ENCODE assay signal across 16 cellular contexts in genomic region chr1:21524686-21525339, GRCh38. TPM values are rescaled to one million over a fixed set of nuclear protein-coding genes. Genes with fewer than 3 reads are reported as not detected.
DNase-seq lines count a peak whose midpoint lies in the region; ATAC-seq and TF ChIP-seq lines count a peak whose summit lies in the region.
"Had no signal": no experiment of that assay in that cellular context is flagged by ENCODE, and none has a peak within 500 bp of the region (broad histone marks: within the 10 kb centered on the region; RNA-seq: fewer than 3 reads in every experiment).

No MANE protein-coding gene starts in this region.

- peak overlapping the region in 5 of 6 donors; percentile 3 to 89 (median 58) for H3K27ac Mint-ChIP-seq in naive B cell
- no peak overlapping the region for H3K27ac Mint-ChIP-seq in activated CD8-positive, alpha-beta T cell treated with anti-CD3 and anti-CD28 coated beads for 36 hours
- H3K27ac Mint-ChIP-seq: stimulated activated naive CD8-positive, alpha-beta T cell treated with anti-CD3 and anti-CD28 coated beads, Interleukin-15, Interleukin-2, amounts not matched to agents 100 ng/mL and 50 ng/mL, for 24 hours had no signal

- POLR2A ChIA-PET in activated CD8-positive, alpha-beta T cell treated with anti-CD3 and anti-CD28 coated beads for 36 hours (lab: Charles Lee) = no interaction called here

- H3K4me3 ChIP-seq in BLaER1 treated with 17β-estradiol and CSF1 and Interleukin-3, amounts not matched to agents 10 nM and 100 nM = peak overlapping the region in 2 of 10 experiments; percentile 18 to 26; a peak in 2 of 20 replicates
- H3K4me3 ChIP-seq: body of pancreas, SK-N-MC had no signal

- peaks cover 24 to 65% (median 43%) of the 10 kb centered on the region in 3 donors for H3K4me1 Mint-ChIP-seq in naive B cell
- no peaks in the 10 kb centered on the region for H3K4me1 Mint-ChIP-seq in activated CD8-positive, alpha-beta T cell treated with anti-CD3 and anti-CD28 coated beads for 36 hours (ENCODE audit: low read depth)

- CTCF ChIA-PET in activated CD8-positive, alpha-beta T cell treated with anti-CD3 and anti-CD28 coated beads for 36 hours (lab: Charles Lee) = interaction anchor here (0.8 kb wide), 1 partner anchor 307 kb away, joined by 3 read pairs; no protein-coding TSS in a partner anchor

- peak overlapping the region; percentile 16 to 71 (median 53); a peak in 16 of 22 replicates for H3K9ac ChIP-seq in BLaER1 treated with 17β-estradiol and CSF1 and Interleukin-3, amounts not matched to agents 10 nM and 100 nM

- peak overlapping the region in 7 of 8 donors; percentile 24 to 88 (median 61) for H3K4me3 Mint-ChIP-seq in naive B cell
- H3K4me3 Mint-ChIP-seq in activated CD8-positive, alpha-beta T cell treated with anti-CD3 and anti-CD28 coated beads for 36 hours = no peak overlapping the region
- H3K4me3 Mint-ChIP-seq: activated T-cell treated with anti-CD3 and anti-CD28 coated beads, Interleukin-2, amount 50 U/mL, for 4 hours; stimulated activated naive CD8-positive, alpha-beta T cell treated with anti-CD3 and anti-CD28 coated beads, Interleukin-15, Interleukin-2, amounts not matched to agents 100 ng/mL and 50 ng/mL, for 24 hours had no signal

- no peak for TF ChIP-seq CTCF in activated CD8-positive, alpha-beta T cell treated with anti-CD3 and anti-CD28 coated beads for 36 hours (IDR thresholded peaks at IDR 0.05)

- ATAC-seq in naive B cell (ENCODE audit: low read depth in 2 of 2) = peak; percentile 51 to 66
- no peak for ATAC-seq in activated CD8-positive, alpha-beta T cell treated with anti-CD3 and anti-CD28 coated beads for 36 hours
- ATAC-seq in GM18870 (IDR thresholded peaks at IDR 0.05; ENCODE audit: unreplicated experiment) = no peak
- ATAC-seq: activated T-cell treated with anti-CD3 and anti-CD28 coated beads, Interleukin-2, amount 50 U/mL, for 4 hours; body of pancreas had no signal

- DNase-seq in MV-4-11 (lab: John Stamatoyannopoulos, UW) (peak; percentile 59), naive B cell (peak; percentile 39), NCI-H2227 treated with DMSO at 0.1 percent for 48 hours (lab: John Stamatoyannopoulos, UW) (no peak), cerebellar nuclear complex (lab: John Stamatoyannopoulos, UW) (no peak)
- no peak for DNase-seq in activated CD8-positive, alpha-beta T cell treated with anti-CD3 and anti-CD28 coated beads for 36 hours
- DNase-seq: activated CD4-positive, alpha-beta T cell treated with anti-CD3 and anti-CD28 coated beads for 1 hour; activated T-cell treated with anti-CD3 and anti-CD28 coated beads, Interleukin-2, amount 50 U/mL, for 4 hours; body of pancreas; NCI-H1417 treated with DMSO at 0.1 percent for 48 hours; NCI-H82; stimulated activated CD4-positive, alpha-beta T cell treated with anti-CD3 and anti-CD28 coated beads, Interleukin-4, amount 100 ng/mL, for 24 hours had no signal

- H3K4me1 ChIP-seq in BLaER1 treated with 17β-estradiol and CSF1 and Interleukin-3, amounts not matched to agents 10 nM and 100 nM = peaks cover 41 to 52% (median 45%) of the 10 kb centered on the region in 10 experiments
- H3K4me1 ChIP-seq: body of pancreas had no signal

- no peaks in the 10 kb centered on the region for H3K9me3 Mint-ChIP-seq in naive B cell
- no peaks in the 10 kb centered on the region for H3K9me3 Mint-ChIP-seq in activated CD8-positive, alpha-beta T cell treated with anti-CD3 and anti-CD28 coated beads for 36 hours
- H3K9me3 Mint-ChIP-seq: activated T-cell treated with anti-CD3 and anti-CD28 coated beads, Interleukin-2, amount 50 U/mL, for 4 hours; stimulated activated naive CD8-positive, alpha-beta T cell treated with anti-CD3 and anti-CD28 coated beads, Interleukin-15, Interleukin-2, amounts not matched to agents 100 ng/mL and 50 ng/mL, for 24 hours had no signal

- H3K27ac ChIP-seq in BLaER1 treated with 17β-estradiol and CSF1 and Interleukin-3, amounts not matched to agents 10 nM and 100 nM = peak overlapping the region in 10 of 11 experiments; percentile 21 to 78 (median 62); a peak in 17 of 22 replicates
- peak overlapping the region; percentile 83 for H3K27ac ChIP-seq in cingulate gyrus (ENCODE audit: low read depth, low read length)
- H3K27ac ChIP-seq: body of pancreas, SK-N-MC had no signal

- H3K27me3 Mint-ChIP-seq in naive B cell = peaks cover 0 to 5% (median 0%) of the 10 kb centered on the region in 3 donors
- no peaks in the 10 kb centered on the region for H3K27me3 Mint-ChIP-seq in activated CD8-positive, alpha-beta T cell treated with anti-CD3 and anti-CD28 coated beads for 36 hours
- H3K27me3 Mint-ChIP-seq: stimulated activated naive CD8-positive, alpha-beta T cell treated with anti-CD3 and anti-CD28 coated beads, Interleukin-15, Interleukin-2, amounts not matched to agents 100 ng/mL and 50 ng/mL, for 24 hours had no signal

- no peaks in the 10 kb centered on the region for H3K9me3 ChIP-seq in BLaER1 treated with 17β-estradiol and CSF1 and Interleukin-3, amounts not matched to agents 10 nM and 100 nM (replicated peaks in 1 of 11)
- H3K9me3 ChIP-seq: body of pancreas had no signal

- peaks cover 0 to 4% (median 0%) of the 10 kb centered on the region in 11 experiments; a peak in 3 of 22 replicates for H4K20me1 ChIP-seq in BLaER1 treated with 17β-estradiol and CSF1 and Interleukin-3, amounts not matched to agents 10 nM and 100 nM

- H3K36me3 ChIP-seq in BLaER1 treated with 17β-estradiol and CSF1 and Interleukin-3, amounts not matched to agents 10 nM and 100 nM = no peaks in the 10 kb centered on the region

- intact Hi-C loops in activated CD8-positive, alpha-beta T cell treated with anti-CD3 and anti-CD28 coated beads for 36 hours (cut with micrococcal nuclease) = no loop called here

- no peaks in the 10 kb centered on the region for H3K36me3 Mint-ChIP-seq in naive B cell
- no peaks in the 10 kb centered on the region for H3K36me3 Mint-ChIP-seq in activated CD8-positive, alpha-beta T cell treated with anti-CD3 and anti-CD28 coated beads for 36 hours (ENCODE audit: low read depth)

- peaks cover 0 to 11% (median 0%) of the 10 kb centered on the region in 11 experiments; a peak in 1 of 22 replicates for H3K27me3 ChIP-seq in BLaER1 treated with 17β-estradiol and CSF1 and Interleukin-3, amounts not matched to agents 10 nM and 100 nM
- H3K27me3 ChIP-seq: body of pancreas had no signal

- H3K4me2 ChIP-seq in BLaER1 treated with 17β-estradiol and CSF1 and Interleukin-3, amounts not matched to agents 10 nM and 100 nM = peak overlapping the region; percentile 80 to 93 (median 90)

RNA-seq across cellular contexts. Expression of gene ALPL, which starts 15.6 kb away (rescaled TPM):
- polyA plus RNA-seq in naive B cell (ENCODE audit: low read depth in 6 of 6) = 1 to 10 TPM in 1 of 6 donors, under 1 TPM in 3, not detected in 2; 0.53 to 1.8 (median 0.66) TPM
- not detected for total RNA-seq in activated CD8-positive, alpha-beta T cell treated with anti-CD3 and anti-CD28 coated beads for 36 hours

Comparison
In these comparisons a context has a peak if more than half of its experiments do, and no peak if none do; other contexts are left out.
1. DNase-seq: peak in MV-4-11 (single experiment) and naive B cell (single experiment); none in NCI-H2227 treated with DMSO at 0.1 percent for 48 hours (single experiment), activated CD8-positive, alpha-beta T cell treated with anti-CD3 and anti-CD28 coated beads for 36 hours (single experiment) and cerebellar nuclear complex (0 of 2).
2. ATAC-seq: peak in naive B cell (2 of 2); none in activated CD8-positive, alpha-beta T cell treated with anti-CD3 and anti-CD28 coated beads for 36 hours (single experiment) and GM18870 (single experiment).